In the genomic region with DNA sequence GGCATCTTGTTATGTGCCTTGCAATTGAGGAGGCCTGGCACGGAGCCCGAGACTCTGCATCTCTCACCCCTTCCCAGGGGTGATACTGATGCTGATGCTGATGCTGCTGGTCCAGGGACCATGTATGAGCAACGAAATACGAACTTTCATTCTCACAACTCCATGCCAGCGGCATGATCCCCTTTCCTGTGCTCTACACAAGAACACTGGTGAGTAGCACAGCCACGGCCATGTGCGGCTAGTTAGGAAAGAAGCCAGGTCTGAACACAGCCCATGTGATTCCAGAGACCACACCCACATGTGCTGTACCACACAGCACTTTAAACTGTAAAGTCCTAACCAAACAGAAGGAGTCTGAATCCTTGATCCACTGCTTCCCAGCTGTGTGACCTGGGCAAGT, we compare ENCODE assay signal across 1 cellular context.
TF ChIP-seq lines count a peak whose summit lies in the region.

No MANE protein-coding gene starts in this region.

TF ChIP-seq in H1, 55 proteins besides CTCF, POLR2A, EP300 and RAD21 (continued from another document):
- TF ChIP-seq USF2 (IDR thresholded peaks at IDR 0.05; ENCODE audit: low read length): no peak
- no peak for TF ChIP-seq CREB1 (IDR thresholded peaks at IDR 0.05)
